1 cellular context compared by ENCODE assay signal in the genomic region with DNA sequence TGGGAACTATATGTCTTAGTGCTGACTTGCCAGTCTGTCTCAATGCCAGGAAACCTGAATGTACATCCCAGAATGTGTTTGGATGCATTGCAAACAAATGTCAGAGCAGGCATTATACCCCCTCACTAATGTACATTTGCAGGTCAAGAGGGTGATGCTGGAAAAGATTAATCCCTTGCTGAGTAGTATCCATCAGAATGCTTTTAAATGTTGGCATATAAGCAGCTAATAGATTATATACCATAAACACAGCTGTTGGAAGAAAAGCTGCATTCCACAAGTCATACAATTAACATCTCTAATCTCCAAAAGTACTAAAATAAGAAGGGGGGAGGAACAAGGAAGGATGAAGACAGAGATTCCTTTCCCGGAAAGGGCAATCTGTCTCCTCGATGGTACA.
TF ChIP-seq lines count a peak whose summit lies in the region.

No MANE protein-coding gene starts in this region.

TF ChIP-seq in IMR-90, 13 proteins besides CTCF, POLR2A, EP300 and RAD21 (continued from another document):
- TF ChIP-seq, protein P1, sequence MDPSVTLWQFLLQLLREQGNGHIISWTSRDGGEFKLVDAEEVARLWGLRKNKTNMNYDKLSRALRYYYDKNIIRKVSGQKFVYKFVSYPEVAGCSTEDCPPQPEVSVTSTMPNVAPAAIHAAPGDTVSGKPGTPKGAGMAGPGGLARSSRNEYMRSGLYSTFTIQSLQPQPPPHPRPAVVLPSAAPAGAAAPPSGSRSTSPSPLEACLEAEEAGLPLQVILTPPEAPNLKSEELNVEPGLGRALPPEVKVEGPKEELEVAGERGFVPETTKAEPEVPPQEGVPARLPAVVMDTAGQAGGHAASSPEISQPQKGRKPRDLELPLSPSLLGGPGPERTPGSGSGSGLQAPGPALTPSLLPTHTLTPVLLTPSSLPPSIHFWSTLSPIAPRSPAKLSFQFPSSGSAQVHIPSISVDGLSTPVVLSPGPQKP (IDR thresholded peaks at IDR 0.05; ENCODE audit: borderline replicate concordance, low read depth, low read length) = no peak
- no peak for TF ChIP-seq CEBPB (IDR thresholded peaks at IDR 0.05; ENCODE audit: low read depth, low read length)
